32 cellular contexts compared by ENCODE assay signal in the genomic region with DNA sequence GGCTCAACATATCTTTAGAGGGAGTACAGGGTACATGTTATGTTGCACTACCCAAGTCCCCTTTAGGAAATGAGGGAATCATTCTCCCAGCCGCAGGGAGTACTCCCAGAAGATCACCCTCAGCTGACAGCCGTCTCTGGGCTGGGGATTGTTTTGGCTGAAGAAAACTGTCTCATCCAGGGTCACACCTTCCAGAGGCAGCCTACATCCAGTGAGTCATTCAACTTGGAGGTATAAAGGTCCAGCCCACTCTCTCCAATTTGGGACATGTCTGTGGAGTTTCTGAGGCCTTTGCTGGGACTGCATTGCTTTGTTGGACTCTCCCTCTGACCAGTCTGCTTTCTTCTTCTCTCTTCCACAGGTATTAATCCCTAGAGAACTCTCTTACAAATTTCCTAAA. TPM values are rescaled to one million over a fixed set of nuclear protein-coding genes. Genes with fewer than 3 reads are reported as not detected.
DNase-seq lines count a peak whose midpoint lies in the region; ATAC-seq, FAIRE-seq and TF ChIP-seq lines count a peak whose summit lies in the region.
"Had no signal": no experiment of that assay in that cellular context is flagged by ENCODE, and none has a peak within 500 bp of the region (broad histone marks: within the 10 kb centered on the region; RNA-seq: fewer than 3 reads in every experiment).

No MANE protein-coding gene starts in this region.

- H3K36me3 ChIP-seq in bronchial epithelial cell (ENCODE audit: control insufficient read depth, insufficient read depth, low read length) (no peaks in the 10 kb centered on the region), aorta (ENCODE audit: control insufficient read depth in 1 of 2, insufficient read depth in 2 of 2, low read length in 1 of 2) (no peaks in the 10 kb centered on the region)
- H3K36me3 ChIP-seq: thoracic aorta had no signal

- no peak for ATAC-seq in aorta (ENCODE audit: low FRiP score)
- ATAC-seq: activated T-cell treated with anti-CD3 and anti-CD28 coated beads, Interleukin-2, amount 50 U/mL, for 72 hours; natural killer cell; SK-N-SH treated with all-trans-retinoic acid at 6 μM for 48 hours had no signal

- DNase-seq in DMS53 (lab: John Stamatoyannopoulos, UW) (peak; percentile 9), DMS53 treated with DMSO at 0.1 percent for 48 hours (lab: John Stamatoyannopoulos, UW; ENCODE audit: unreplicated experiment) (no peak), bronchial epithelial cell (ENCODE audit: low read depth) (peak; percentile 79), myocyte (ENCODE audit: low read depth) (peak; percentile 32), NCI-H2171 treated with DMSO at 0.1 percent for 48 hours (lab: John Stamatoyannopoulos, UW) (no peak), NCI-H1092 treated with DMSO at 0.1 percent for 48 hours (lab: John Stamatoyannopoulos, UW) (no peak), NCI-H69 (lab: John Stamatoyannopoulos, UW) (no peak), aorta (no peak)
- DNase-seq: activated CD4-positive, alpha-beta T cell treated with anti-CD3 and anti-CD28 coated beads for 4 hours; activated naive CD4-positive, alpha-beta T cell treated with Interleukin-2 at 50 U/mL for 16 hours; activated T-cell treated with anti-CD3 and anti-CD28 coated beads, Interleukin-2, amount 50 U/mL, for 72 hours; AML-193; amygdala; CD4-positive, alpha-beta memory T cell; central memory CD4-positive, alpha-beta T cell; DMS153; dorsolateral prefrontal cortex; foreskin fibroblast; KBM-7; natural killer cell; NCI-H526; RPMI8226; stimulated activated CD4-positive, alpha-beta T cell treated with anti-CD3 and anti-CD28 coated beads, Interleukin-4, amount 100 ng/mL, for 24 hours; stimulated activated naive CD4-positive, alpha-beta T cell; T-helper 2 cell had no signal

- H3K27me3 ChIP-seq in bronchial epithelial cell (ENCODE audit: control insufficient read depth, insufficient read depth, low read length): no peaks in the 10 kb centered on the region
- H3K27me3 ChIP-seq in aorta (ENCODE audit: control insufficient read depth in 1 of 2, insufficient read depth in 2 of 2, low read length in 1 of 2): peaks cover 0 to 2% of the 10 kb centered on the region in 2 donors

- TF ChIP-seq CTCF in bronchial epithelial cell (IDR thresholded peaks at IDR 0.05; ENCODE audit: insufficient read depth, low read length, severe bottlenecking): no peak

- no peaks in the 10 kb centered on the region for H3K4me1 ChIP-seq in aorta (ENCODE audit: control insufficient read depth in 1 of 2, insufficient read depth in 2 of 2, low read length in 2 of 2)

- WGBS in aorta, 2 donors: 69 to 72% methylated on average over 2 of the region's 2 CpGs

- intact Hi-C loops in aorta (cut with DNase I): no loop called here

- H3K9me3 ChIP-seq in aorta (ENCODE audit: control insufficient read depth, low read length): peaks cover 2% of the 10 kb centered on the region
- H3K9me3 ChIP-seq: thoracic aorta had no signal

- H3K4me3 ChIP-seq in bronchial epithelial cell (ENCODE audit: low read depth, low read length): no peak overlapping the region
- no peak overlapping the region for H3K4me3 ChIP-seq in aorta (ENCODE audit: low read length in 2 of 2)
- H3K4me3 ChIP-seq: dorsolateral prefrontal cortex, thoracic aorta had no signal

- no peak for FAIRE-seq in bronchial epithelial cell (lab: Jason Lieb, UNC)
- FAIRE-seq: endothelial cell of umbilical vein, GM12891, H1, HTR-8/SVneo had no signal

- no peak overlapping the region for H3K27ac ChIP-seq in aorta (ENCODE audit: low read depth in 1 of 2, low read length in 2 of 2)
- H3K27ac ChIP-seq: dorsolateral prefrontal cortex, thoracic aorta had no signal

RNA-seq across cellular contexts. Expression of gene RASSF10, which starts 42.1 kb away (rescaled TPM):
- total RNA-seq in bronchial epithelial cell (2.1 and 2.4 TPM in 2 replicates), myocyte (not detected in 2 replicates), aorta (under 1 TPM; 0.26 to 0.75 TPM)
- not detected for polyA plus RNA-seq in myocyte (2012)
- not detected for polyA plus RNA-seq in aorta
- total RNA-seq: activated CD8-positive, alpha-beta memory T cell treated with anti-CD3 and anti-CD28 coated beads for 36 hours; CD4-positive, alpha-beta memory T cell; endothelial cell of umbilical vein; natural killer cell; thoracic aorta had no signal
- polyA plus RNA-seq: CD4-positive, alpha-beta memory T cell had no signal

Comparison
In these comparisons a context has a peak if more than half of its experiments do, and no peak if none do; other contexts are left out.
1. DNase-seq: peak in DMS53 (single experiment), bronchial epithelial cell (single experiment) and myocyte (single experiment); none in DMS53 treated with DMSO at 0.1 percent for 48 hours (single experiment), NCI-H2171 treated with DMSO at 0.1 percent for 48 hours (single experiment), NCI-H1092 treated with DMSO at 0.1 percent for 48 hours (single experiment), NCI-H69 (single experiment) and aorta (0 of 2).